ENCODE assay signal across 2 cellular contexts in genomic region chr9:87105-87504, GRCh38. TPM values are rescaled to one million over a fixed set of nuclear protein-coding genes. Genes with fewer than 3 reads are reported as not detected.
"Had no signal": no experiment of that assay in that cellular context is flagged by ENCODE, and none has a peak within 500 bp of the region (broad histone marks: within the 10 kb centered on the region; RNA-seq: fewer than 3 reads in every experiment).

No MANE protein-coding gene starts in this region.

RNA-seq across cellular contexts. Expression of gene FOXD4, which starts 31.1 kb away (rescaled TPM):
- total RNA-seq: PC-9, RPMI7951 had no signal
